Comparison of ENCODE assay signal across 11 cellular contexts in the genomic region with DNA sequence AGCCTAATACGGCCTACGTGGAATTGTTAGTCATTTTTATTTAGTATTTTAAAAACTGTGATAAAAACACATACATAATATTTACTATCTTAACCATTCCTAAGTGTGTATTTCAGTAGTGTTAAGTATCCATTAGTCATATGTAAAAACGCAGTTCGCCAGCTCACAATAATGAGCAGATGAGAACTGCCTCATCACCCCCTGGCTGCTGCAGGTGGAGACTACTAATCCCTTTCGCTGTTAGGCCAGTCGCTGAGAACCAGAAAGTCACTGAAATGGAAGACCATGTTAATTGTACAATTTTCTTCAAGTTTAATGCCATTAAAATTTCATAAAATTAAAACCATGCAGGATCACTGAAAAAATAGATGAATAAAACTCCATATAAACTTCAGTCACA. TPM values are rescaled to one million over a fixed set of nuclear protein-coding genes. Genes with fewer than 3 reads are reported as not detected.
A peak's percentile ranks its signal among the peaks of the same experiment; 100 is the strongest.
DNase-seq lines count a peak whose midpoint lies in the region; ATAC-seq and TF ChIP-seq lines count a peak whose summit lies in the region.
"Had no signal": no experiment of that assay in that cellular context is flagged by ENCODE, and none has a peak within 500 bp of the region (broad histone marks: within the 10 kb centered on the region; RNA-seq: fewer than 3 reads in every experiment).

No MANE protein-coding gene starts in this region.

- H3K4ac ChIP-seq in IMR-90 (ENCODE audit: low read depth, low read length), result no peak overlapping the region

- peaks cover 35% of the 10 kb centered on the region for H3K4me1 ChIP-seq in CD8-positive, alpha-beta T cell (ENCODE audit: insufficient read depth, low read length)
- H3K4me1 ChIP-seq in IMR-90 (ENCODE audit: control insufficient read depth, insufficient read depth, low read length), result peaks cover 5% of the 10 kb centered on the region
- H3K4me1 ChIP-seq in ascending aorta, result peaks cover 10 to 32% of the 10 kb centered on the region in 2 donors

- no peak for TF ChIP-seq CTCF in CD8-positive, alpha-beta T cell (IDR thresholded peaks at IDR 0.05)
- TF ChIP-seq CTCF in IMR-90 (conservative IDR thresholded peaks at IDR 0.05; ENCODE audit: low read depth, low read length), result no peak
- TF ChIP-seq CTCF in ascending aorta (IDR thresholded peaks at IDR 0.05), result no peak
- no peak for TF ChIP-seq CTCF in mesothelial cell of epicardium (IDR thresholded peaks at IDR 0.05; ENCODE audit: unreplicated experiment)

- DNase-seq in CD8-positive, alpha-beta T cell, result no peak
- DNase-seq in IMR-90 (no peak), ascending aorta (ENCODE audit: low spot score in 2 of 2) (no peak), mesothelial cell of epicardium (ENCODE audit: low spot score in 2 of 2, unreplicated experiment in 2 of 2) (no peak), sciatic nerve (ENCODE audit: low spot score) (no peak), NCI-H1105 treated with DMSO at 0.1 percent for 48 hours (lab: John Stamatoyannopoulos, UW) (no peak), NCI-H1930 (lab: John Stamatoyannopoulos, UW) (no peak)
- DNase-seq: EL, kidney, pancreas had no signal

- H2BK5ac ChIP-seq in IMR-90 (ENCODE audit: low read depth, low read length, poor library complexity, severe bottlenecking), result no peak overlapping the region

- intact Hi-C loops in CD8-positive, alpha-beta T cell (cut with DNase I, micrococcal nuclease), result loop anchor here in 1 of 2 experiments (5.0 to 10.0 kb wide), 4 partner anchors 128 to 1507 kb away; a partner anchor contains a TSS
- intact Hi-C loops in IMR-90 (cut with micrococcal nuclease), result no loop called here
- intact Hi-C loops in ascending aorta (cut with DNase I), result loop anchor here (5.0 to 10.0 kb wide), 3 partner anchors 33 to 289 kb away; a partner anchor contains a TSS
- intact Hi-C loops in sciatic nerve (cut with DNase I), result no loop called here

- H3K4me3 Mint-ChIP-seq in CD8-positive, alpha-beta T cell, result peak overlapping the region; percentile 59
- H3K4me3 Mint-ChIP-seq in mesothelial cell of epicardium, result peak overlapping the region; percentile 87

- peaks cover 5% of the 10 kb centered on the region; the same call in 1 of the 2 replicates for H3K9me1 ChIP-seq in IMR-90 (ENCODE audit: insufficient read depth, low read length)

- H3K9me3 ChIP-seq in CD8-positive, alpha-beta T cell (ENCODE audit: low read length), result no peaks in the 10 kb centered on the region
- H3K9me3 ChIP-seq in IMR-90 (ENCODE audit: control insufficient read depth, insufficient read depth, low read length), result no peaks in the 10 kb centered on the region
- H3K9me3 ChIP-seq in ascending aorta, result no peaks in the 10 kb centered on the region
- H3K9me3 ChIP-seq: pancreas had no signal

- no peak overlapping the region for H3K27ac ChIP-seq in CD8-positive, alpha-beta T cell (ENCODE audit: low read depth, low read length)
- no peak overlapping the region for H3K27ac ChIP-seq in IMR-90 (ENCODE audit: insufficient read depth, low read length)
- H3K27ac ChIP-seq in ascending aorta, result peak overlapping the region; percentile 92
- H3K27ac ChIP-seq: pancreas had no signal

- no peak overlapping the region for H2AFZ ChIP-seq in IMR-90 (replicated peaks; ENCODE audit: low read length, poor library complexity)

- no peak overlapping the region for H2BK15ac ChIP-seq in IMR-90 (ENCODE audit: low read depth, low read length)

- H3K36me3 Mint-ChIP-seq in CD8-positive, alpha-beta T cell, result peaks cover 28% of the 10 kb centered on the region
- peaks cover 8% of the 10 kb centered on the region for H3K36me3 Mint-ChIP-seq in mesothelial cell of epicardium

- no peak overlapping the region for H2AK9ac ChIP-seq in IMR-90 (replicated peaks; ENCODE audit: low read depth, low read length, poor library complexity)

- H3K36me3 ChIP-seq in CD8-positive, alpha-beta T cell (ENCODE audit: insufficient read depth, low read length), result peaks cover 7% of the 10 kb centered on the region
- H3K36me3 ChIP-seq in IMR-90 (ENCODE audit: control insufficient read depth, insufficient read depth, low read length), result peaks cover 6% of the 10 kb centered on the region
- peaks cover 7 to 10% of the 10 kb centered on the region in 2 donors for H3K36me3 ChIP-seq in ascending aorta

- ATAC-seq in CD8-positive, alpha-beta T cell, result no peak
- ATAC-seq in IMR-90 (ENCODE audit: low read depth) (no peak), sciatic nerve (no peak), HG02642 (IDR thresholded peaks at IDR 0.05; ENCODE audit: poor library complexity, unreplicated experiment) (no peak)
- ATAC-seq: pancreas had no signal

- no peak overlapping the region for H3K18ac ChIP-seq in IMR-90 (ENCODE audit: low read depth, low read length)

- H3K79me1 ChIP-seq in IMR-90 (ENCODE audit: low read depth in 1 of 2, low read length in 2 of 2), result peaks cover 28 to 30% of the 10 kb centered on the region in 2 experiments

- no peak overlapping the region for H3K4me3 ChIP-seq in CD8-positive, alpha-beta T cell (ENCODE audit: low read depth, low read length)
- H3K4me3 ChIP-seq in IMR-90 (ENCODE audit: insufficient read depth, low read depth, low read length), result no peak overlapping the region
- peak overlapping the region in 1 of 2 donors; percentile 86 for H3K4me3 ChIP-seq in ascending aorta

- WGBS in IMR-90 (ENCODE audit: extremely low coverage in 2 of 2, insufficient read length in 1 of 2), 2 experiments, result no CpG with 5 or more reads among the region's 6 CpGs

- no peak overlapping the region for H2BK120ac ChIP-seq in IMR-90 (ENCODE audit: low read depth, low read length)

- no peak overlapping the region for H4K8ac ChIP-seq in IMR-90 (ENCODE audit: low read depth in 2 of 2, low read length in 2 of 2)

- no peak overlapping the region for H3K56ac ChIP-seq in IMR-90 (ENCODE audit: extremely low read depth, insufficient read depth, low read length)

- H3K27me3 Mint-ChIP-seq in CD8-positive, alpha-beta T cell (ENCODE audit: low read depth), result no peaks in the 10 kb centered on the region
- no peaks in the 10 kb centered on the region for H3K27me3 Mint-ChIP-seq in mesothelial cell of epicardium (ENCODE audit: low read depth)

- TF ChIP-seq POLR2A in IMR-90 (IDR thresholded peaks at IDR 0.05; ENCODE audit: low read depth, low read length), result no peak

- in situ Hi-C loops in IMR-90 (cut with MboI; ENCODE audit: low sequenced_read_pairs), result no loop called here

- H3K27ac Mint-ChIP-seq in CD8-positive, alpha-beta T cell, result peak overlapping the region; percentile 67
- H3K27ac Mint-ChIP-seq in mesothelial cell of epicardium, result peak overlapping the region; percentile 17

- peak overlapping the region; percentile 41; the same call in 1 of the 2 replicates for H3K4me2 ChIP-seq in IMR-90 (ENCODE audit: low read depth, low read length)

- H3K9me3 Mint-ChIP-seq in CD8-positive, alpha-beta T cell, result no peaks in the 10 kb centered on the region
- H3K9me3 Mint-ChIP-seq in mesothelial cell of epicardium, result no peaks in the 10 kb centered on the region

- no TSS peak for BruUV-seq in IMR-90 (replicated peaks; lab: Mats Ljungman, UMichigan)

- H3K14ac ChIP-seq in IMR-90 (replicated peaks; ENCODE audit: low read depth, low read length), result no peak overlapping the region

- peaks cover 51% of the 10 kb centered on the region for H3K4me1 Mint-ChIP-seq in CD8-positive, alpha-beta T cell (ENCODE audit: low read depth)
- H3K4me1 Mint-ChIP-seq in mesothelial cell of epicardium, result peaks cover 25% of the 10 kb centered on the region

- no peak overlapping the region for H2BK20ac ChIP-seq in IMR-90 (ENCODE audit: low read depth, low read length)

- dilution Hi-C loops in IMR-90 (cut with HindIII; ENCODE audit: low sequenced_read_pairs, unreplicated experiment), result no loop called here

- H3K27me3 ChIP-seq in CD8-positive, alpha-beta T cell (ENCODE audit: insufficient read depth, low read length), result no peaks in the 10 kb centered on the region
- no peaks in the 10 kb centered on the region for H3K27me3 ChIP-seq in IMR-90 (ENCODE audit: control insufficient read depth, insufficient read depth, low read length)
- no peaks in the 10 kb centered on the region for H3K27me3 ChIP-seq in ascending aorta
- H3K27me3 ChIP-seq: pancreas had no signal

- peak overlapping the region; percentile 41; the same call in 1 of the 2 replicates for H3K23ac ChIP-seq in IMR-90 (ENCODE audit: low read depth, low read length)

- H2AK5ac ChIP-seq in IMR-90 (ENCODE audit: low read depth, low read length), result no peak overlapping the region

- no peak overlapping the region for H4K5ac ChIP-seq in IMR-90 (ENCODE audit: low read depth, low read length)

- H4K20me1 ChIP-seq in IMR-90 (ENCODE audit: insufficient read depth, low read length), result no peaks in the 10 kb centered on the region; the same call in 1 of the 2 replicates

- POLR2A ChIA-PET in CD8-positive, alpha-beta T cell (lab: Charles Lee), result interaction anchor here (1.6 kb wide), 1 partner anchor 243 kb away, joined by 3 read pairs; no protein-coding TSS in a partner anchor
- POLR2A ChIA-PET in IMR-90 (lab: Charles Lee; ENCODE audit: unreplicated experiment), result interaction anchor here (0.5 kb wide), 1 partner anchor 1762 kb away, joined by 3 read pairs; no protein-coding TSS in a partner anchor

- CTCF ChIA-PET in CD8-positive, alpha-beta T cell (lab: Charles Lee), result no interaction called here
- CTCF ChIA-PET in IMR-90 (lab: Yijun Ruan, JAX), result no interaction called here

- no peak overlapping the region for H3K9ac ChIP-seq in IMR-90 (ENCODE audit: low read depth, low read length)

- no peak for TF ChIP-seq RAD21 in IMR-90 (IDR thresholded peaks at IDR 0.05; ENCODE audit: low read length)

- H4K91ac ChIP-seq in IMR-90 (ENCODE audit: insufficient read depth, low read depth, low read length), result no peak overlapping the region

TF ChIP-seq in IMR-90, 13 proteins besides CTCF, POLR2A, EP300 and RAD21 (continues in another document):
- TF ChIP-seq MXI1 (IDR thresholded peaks at IDR 0.05; ENCODE audit: borderline replicate concordance, low read depth, low read length), result no peak
- no peak for TF ChIP-seq FOS (IDR thresholded peaks at IDR 0.05; ENCODE audit: low read depth, low read length)
- TF ChIP-seq, protein P1, sequence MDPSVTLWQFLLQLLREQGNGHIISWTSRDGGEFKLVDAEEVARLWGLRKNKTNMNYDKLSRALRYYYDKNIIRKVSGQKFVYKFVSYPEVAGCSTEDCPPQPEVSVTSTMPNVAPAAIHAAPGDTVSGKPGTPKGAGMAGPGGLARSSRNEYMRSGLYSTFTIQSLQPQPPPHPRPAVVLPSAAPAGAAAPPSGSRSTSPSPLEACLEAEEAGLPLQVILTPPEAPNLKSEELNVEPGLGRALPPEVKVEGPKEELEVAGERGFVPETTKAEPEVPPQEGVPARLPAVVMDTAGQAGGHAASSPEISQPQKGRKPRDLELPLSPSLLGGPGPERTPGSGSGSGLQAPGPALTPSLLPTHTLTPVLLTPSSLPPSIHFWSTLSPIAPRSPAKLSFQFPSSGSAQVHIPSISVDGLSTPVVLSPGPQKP (IDR thresholded peaks at IDR 0.05; ENCODE audit: borderline replicate concordance, low read depth, low read length), result no peak
- no peak for TF ChIP-seq RCOR1 (IDR thresholded peaks at IDR 0.05; ENCODE audit: insufficient replicate concordance, low read length)

RNA-seq across cellular contexts. Expression of a gene that starts 1.6 kb away (rescaled TPM):
- 10 to 100 TPM; 30.5 to 31.0 TPM for total RNA-seq in CD8-positive, alpha-beta T cell
- total RNA-seq in IMR-90 (2012; rRNA removed), result 108 and 135 TPM in 2 replicates
- polyA plus RNA-seq in IMR-90 (2012; rRNA removed), result 80.9 and 90.4 TPM in 2 replicates
- polyA plus RNA-seq in IMR-90 (2012; cell fraction: cytosol; rRNA removed), result 23.2 and 34.5 TPM in 2 replicates
- 5.5 and 56.5 TPM in 2 replicates for polyA plus RNA-seq in IMR-90 (2012; cell fraction: nucleus; rRNA removed; ENCODE audit: low replicate concordance)
- 58.0 TPM for total RNA-seq in ascending aorta
- 109 to 114 TPM (median 110 TPM) in 3 replicates for total RNA-seq in mesothelial cell of epicardium
- total RNA-seq in sciatic nerve, result 105 TPM

Comparison
In these comparisons a context has a peak if more than half of its experiments do, and no peak if none do; other contexts are left out.
1. H3K27ac ChIP-seq: peak in ascending aorta (2 of 2); none in CD8-positive, alpha-beta T cell (single experiment) and IMR-90 (single experiment).